ENCODE assay signal across 8 cellular contexts in the genomic region with DNA sequence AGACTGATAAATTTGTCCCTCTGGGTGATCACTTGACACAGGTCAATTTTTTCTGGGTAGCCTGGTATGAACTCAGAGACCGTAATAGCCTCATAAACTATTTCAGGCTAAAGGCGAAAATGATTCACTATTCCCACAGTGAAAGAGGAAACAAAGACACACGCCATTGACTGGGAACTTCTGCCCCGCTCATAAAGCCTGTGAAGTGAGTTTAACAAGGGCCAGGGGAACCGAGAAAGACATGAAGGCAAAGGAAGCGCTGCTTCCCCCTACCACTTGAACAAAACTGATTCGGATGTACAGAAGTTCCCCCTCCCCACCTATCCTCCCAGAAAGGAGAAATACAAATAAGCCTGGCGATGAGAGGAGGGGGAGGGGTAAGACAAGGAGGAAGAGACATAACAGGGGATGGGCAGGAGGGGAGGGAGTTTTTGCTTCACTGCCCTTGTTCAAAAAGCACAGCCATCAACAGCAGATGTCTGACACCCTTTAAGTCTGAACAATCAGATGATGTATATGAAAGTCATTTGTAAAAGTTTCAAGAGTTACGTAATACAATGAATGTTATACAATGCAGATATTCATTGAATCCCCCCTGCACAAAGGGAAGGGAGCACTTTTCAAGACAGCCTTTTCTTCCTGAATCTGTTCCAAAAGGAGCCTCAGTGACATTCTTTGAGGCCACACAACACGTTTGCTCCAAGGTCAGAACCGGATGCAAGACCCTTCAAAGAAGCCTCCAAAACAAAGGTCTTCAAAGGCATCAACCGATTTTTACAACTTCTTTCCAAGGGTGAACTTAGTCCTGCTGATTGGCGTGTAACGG. TPM values are rescaled to one million over a fixed set of nuclear protein-coding genes. Genes with fewer than 3 reads are reported as not detected.
A peak's percentile ranks its signal among the peaks of the same experiment; 100 is the strongest.
DNase-seq lines count a peak whose midpoint lies in the region; ATAC-seq, FAIRE-seq and TF ChIP-seq lines count a peak whose summit lies in the region.

No MANE protein-coding gene starts in this region.

- no TSS peak for BruUV-seq in endothelial cell of umbilical vein (replicated peaks; lab: Mats Ljungman, UMichigan)

- POLR2A ChIA-PET in endothelial cell of umbilical vein (lab: Charles Lee), result no interaction called here

- H3K4me3 ChIP-seq in endothelial cell of umbilical vein (replicated peaks in 1 of 3; ENCODE audit: insufficient read depth in 1 of 3, low read depth in 1 of 3, low read length in 3 of 3), result peak overlapping the region in 1 of 3 experiments; percentile 45

- H3K9me3 ChIP-seq in endothelial cell of umbilical vein (replicated peaks; ENCODE audit: control insufficient read depth, insufficient read depth, low read length), result no peaks in the 10 kb centered on the region

- TF ChIP-seq POLR2A in endothelial cell of umbilical vein (IDR thresholded peaks at IDR 0.05; ENCODE audit: low read depth, low read length), result no peak

- no peak for TF ChIP-seq CTCF in endothelial cell of umbilical vein (IDR thresholded peaks at IDR 0.05; ENCODE audit: extremely low read depth in 1 of 2, insufficient read depth in 1 of 2, low read depth in 1 of 2, low read length in 2 of 2)

- peak overlapping the region; percentile 65 for H3K4me2 ChIP-seq in endothelial cell of umbilical vein (ENCODE audit: insufficient read depth, low read length)

- no peaks in the 10 kb centered on the region for H3K79me2 ChIP-seq in endothelial cell of umbilical vein (ENCODE audit: control insufficient read depth, insufficient read depth, low read length)

- peak; percentile 18 for FAIRE-seq in endothelial cell of umbilical vein (lab: Jason Lieb, UNC)

- intact Hi-C loops in endothelial cell of umbilical vein (cut with micrococcal nuclease), result no loop called here

- H3K27me3 Mint-ChIP-seq in activated naive CD4-positive, alpha-beta T cell treated with anti-CD3 and anti-CD28 coated beads, Interleukin-2, amount 50 U/mL, for 24 hours, result peaks cover 34% of the 10 kb centered on the region

- CTCF ChIA-PET in endothelial cell of umbilical vein (lab: Charles Lee), result no interaction called here

- H3K27ac Mint-ChIP-seq in activated naive CD4-positive, alpha-beta T cell treated with anti-CD3 and anti-CD28 coated beads, Interleukin-2, amount 50 U/mL, for 24 hours, result no peak overlapping the region

- no peaks in the 10 kb centered on the region for H3K9me1 ChIP-seq in endothelial cell of umbilical vein (replicated peaks; ENCODE audit: control insufficient read depth, extremely low read depth, insufficient read depth, low read length)

- DNase-seq in activated naive CD4-positive, alpha-beta T cell treated with Interleukin-2 at 50 U/mL for 16 hours, result no peak
- DNase-seq in NOMO-1 (lab: John Stamatoyannopoulos, UW; ENCODE audit: unreplicated experiment in 2 of 2) (peak; percentile 92 to 99), endothelial cell of umbilical vein (ENCODE audit: low read depth, low spot score) (peak; percentile 46), myocyte (ENCODE audit: low read depth) (peak; percentile 76), SHP77 (lab: John Stamatoyannopoulos, UW) (no peak), GOT3 (lab: John Stamatoyannopoulos, UW) (no peak)

- no peaks in the 10 kb centered on the region for H3K36me3 ChIP-seq in endothelial cell of umbilical vein (ENCODE audit: control insufficient read depth in 2 of 2, extremely low read depth in 1 of 2, insufficient read depth in 2 of 2, low read length in 2 of 2)

- H4K20me1 ChIP-seq in endothelial cell of umbilical vein (replicated peaks; ENCODE audit: control insufficient read depth, extremely low read depth, insufficient read depth, low read length), result no peaks in the 10 kb centered on the region

- peak overlapping the region; percentile 51 for H2AFZ ChIP-seq in endothelial cell of umbilical vein (ENCODE audit: low read depth, low read length)

- H3K27ac ChIP-seq in endothelial cell of umbilical vein (ENCODE audit: insufficient read depth, low read depth, low read length), result no peak overlapping the region

- H3K9me3 Mint-ChIP-seq in activated naive CD4-positive, alpha-beta T cell treated with anti-CD3 and anti-CD28 coated beads, Interleukin-2, amount 50 U/mL, for 24 hours, result no peaks in the 10 kb centered on the region

- H3K9ac ChIP-seq in endothelial cell of umbilical vein (replicated peaks; ENCODE audit: extremely low read depth, insufficient read depth, low read length), result no peak overlapping the region

- no peaks in the 10 kb centered on the region for H3K36me3 Mint-ChIP-seq in activated naive CD4-positive, alpha-beta T cell treated with anti-CD3 and anti-CD28 coated beads, Interleukin-2, amount 50 U/mL, for 24 hours

- ATAC-seq in HG02678 (IDR thresholded peaks at IDR 0.05; ENCODE audit: unreplicated experiment), result peak; percentile 66

- dilution Hi-C loops in endothelial cell of umbilical vein (cut with MboI; ENCODE audit: extremely low pct_ligation_motif_present, low sequenced_read_pairs), result no loop called here

- peak overlapping the region; percentile 51 for H3K4me3 Mint-ChIP-seq in activated naive CD4-positive, alpha-beta T cell treated with anti-CD3 and anti-CD28 coated beads, Interleukin-2, amount 50 U/mL, for 24 hours

- peaks cover 6% of the 10 kb centered on the region for H3K4me1 ChIP-seq in endothelial cell of umbilical vein (ENCODE audit: control insufficient read depth, extremely low read depth, insufficient read depth, low read length)

- peaks cover 26 to 58% of the 10 kb centered on the region in 2 experiments for H3K27me3 ChIP-seq in endothelial cell of umbilical vein (ENCODE audit: control insufficient read depth in 2 of 2, insufficient read depth in 2 of 2, low read length in 2 of 2)

- peaks cover 14% of the 10 kb centered on the region for H3K4me1 Mint-ChIP-seq in activated naive CD4-positive, alpha-beta T cell treated with anti-CD3 and anti-CD28 coated beads, Interleukin-2, amount 50 U/mL, for 24 hours

TF ChIP-seq in endothelial cell of umbilical vein, 7 proteins besides CTCF, POLR2A, EP300 and RAD21:
- TF ChIP-seq MYC (IDR thresholded peaks at IDR 0.05; ENCODE audit: low read depth, low read length) (no peak), EZH2 (IDR thresholded peaks at IDR 0.05; ENCODE audit: borderline replicate concordance, low read depth, low read length, severe bottlenecking) (no peak), POLR2AphosphoS5 (IDR thresholded peaks at IDR 0.05; ENCODE audit: insufficient read depth, low read depth, low read length) (no peak), GATA2 (IDR thresholded peaks at IDR 0.05; ENCODE audit: insufficient read depth, insufficient read length, low read depth, low read length) (no peak), FOS (IDR thresholded peaks at IDR 0.05; ENCODE audit: borderline replicate concordance, insufficient read depth, low read length) (no peak), JUN (IDR thresholded peaks at IDR 0.05; ENCODE audit: borderline replicate concordance, insufficient read depth, insufficient read length, low read depth) (no peak)
- TF ChIP-seq, protein P1, sequence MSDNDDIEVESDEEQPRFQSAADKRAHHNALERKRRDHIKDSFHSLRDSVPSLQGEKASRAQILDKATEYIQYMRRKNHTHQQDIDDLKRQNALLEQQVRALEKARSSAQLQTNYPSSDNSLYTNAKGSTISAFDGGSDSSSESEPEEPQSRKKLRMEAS (IDR thresholded peaks at IDR 0.05; ENCODE audit: insufficient read depth, insufficient read length), result no peak

RNA-seq across cellular contexts. Expression of gene ABCB4, which starts 0.7 kb away (rescaled TPM):
- total RNA-seq in endothelial cell of umbilical vein (0.09 and 0.15 TPM in 2 replicates), myocyte (0.42 and 0.96 TPM in 2 replicates)
- polyA plus RNA-seq in endothelial cell of umbilical vein, result 0.11 TPM in 1 of 2 replicates, not detected in the other
- 0.03 TPM in 2 replicates for polyA plus RNA-seq in endothelial cell of umbilical vein (2011; cell fraction: cytosol; rRNA removed)
- 0.08 and 0.25 TPM in 2 replicates for polyA plus RNA-seq in endothelial cell of umbilical vein (2011; cell fraction: nucleus; rRNA removed)
- polyA plus RNA-seq in endothelial cell of umbilical vein (2012), result 0.07 and 0.12 TPM in 2 replicates
- polyA minus RNA-seq in endothelial cell of umbilical vein, result 0.06 and 0.24 TPM in 2 replicates
- polyA minus RNA-seq in endothelial cell of umbilical vein (2011; cell fraction: cytosol; rRNA and poly(A)+ RNA removed), result not detected
- 0.48 TPM in 1 of 2 replicates, not detected in the other for polyA minus RNA-seq in endothelial cell of umbilical vein (2011; cell fraction: nucleus; rRNA and poly(A)+ RNA removed)
- not detected for polyA plus RNA-seq in myocyte (2012)

Comparison
In these comparisons a context has a peak if more than half of its experiments do, and no peak if none do; other contexts are left out.
1. DNase-seq: peak in NOMO-1 (2 of 2), endothelial cell of umbilical vein (single experiment) and myocyte (single experiment); none in activated naive CD4-positive, alpha-beta T cell treated with Interleukin-2 at 50 U/mL for 16 hours (single experiment), SHP77 (0 of 2) and GOT3 (single experiment).